In genomic region chr6:147202516-147203310, GRCh38 we compare ENCODE assay signal across 8 cellular contexts. TPM values are rescaled to one million over a fixed set of nuclear protein-coding genes. Genes with fewer than 3 reads are reported as not detected.
DNase-seq lines count a peak whose midpoint lies in the region; ATAC-seq and TF ChIP-seq lines count a peak whose summit lies in the region.

No MANE protein-coding gene starts in this region.

- intact Hi-C loops in left lung (cut with DNase I): no loop called here

- ATAC-seq in GM19328 (IDR thresholded peaks at IDR 0.05; ENCODE audit: unreplicated experiment) (peak; percentile 74), HG03520 (IDR thresholded peaks at IDR 0.05; ENCODE audit: unreplicated experiment) (peak; percentile 81), left lung (peak; percentile 93)

- no peak for TF ChIP-seq CTCF in left lung (IDR thresholded peaks at IDR 0.05)

- no peaks in the 10 kb centered on the region for H3K27me3 ChIP-seq in left lung

- H3K4me1 ChIP-seq in left lung: peaks cover 5 to 36% of the 10 kb centered on the region in 2 donors

- no peaks in the 10 kb centered on the region for H3K36me3 ChIP-seq in left lung

- peak overlapping the region; percentile 72 to 88 for H3K4me3 ChIP-seq in left lung

- peak; percentile 13 to 97 (median 81) for DNase-seq in C1 segment of cervical spinal cord (lab: John Stamatoyannopoulos, UW)
- peak; percentile 98 for DNase-seq in NCI-H748 (lab: John Stamatoyannopoulos, UW; ENCODE audit: unreplicated experiment)
- peak; percentile 52 to 82 for DNase-seq in activated CD4-positive, alpha-beta T cell treated with anti-CD3 and anti-CD28 coated beads, Interleukin-2, amount 50 U/mL, for 24 hours (ENCODE audit: low read depth in 1 of 2, low spot score in 1 of 2)
- DNase-seq in dermis blood vessel endothelial cell: peak; percentile 97
- DNase-seq in left lung: peak; percentile 88
- peak; percentile 62 to 64 for DNase-seq in stimulated activated CD4-positive, alpha-beta T cell treated with anti-CD3 and anti-CD28 coated beads, Interleukin-2, amount 100 ng/mL, for 48 hours

- peak overlapping the region; percentile 95 to 96 for H3K27ac ChIP-seq in left lung

- H3K9me3 ChIP-seq in left lung: no peaks in the 10 kb centered on the region

RNA-seq across cellular contexts. Expression of gene STXBP5, which starts 1.5 kb away (rescaled TPM):
- total RNA-seq in dermis blood vessel endothelial cell (26.7 and 27.4 TPM in 2 replicates), left lung (10 to 100 TPM; 17.0 to 27.7 TPM)

Comparison
In these comparisons a context has a peak if more than half of its experiments do, and no peak if none do; other contexts are left out.
1. Peak in every context shown above with its lines: DNase-seq, ATAC-seq, H3K4me3 ChIP-seq and H3K27ac ChIP-seq.